26 cellular contexts compared by ENCODE assay signal in the genomic region with DNA sequence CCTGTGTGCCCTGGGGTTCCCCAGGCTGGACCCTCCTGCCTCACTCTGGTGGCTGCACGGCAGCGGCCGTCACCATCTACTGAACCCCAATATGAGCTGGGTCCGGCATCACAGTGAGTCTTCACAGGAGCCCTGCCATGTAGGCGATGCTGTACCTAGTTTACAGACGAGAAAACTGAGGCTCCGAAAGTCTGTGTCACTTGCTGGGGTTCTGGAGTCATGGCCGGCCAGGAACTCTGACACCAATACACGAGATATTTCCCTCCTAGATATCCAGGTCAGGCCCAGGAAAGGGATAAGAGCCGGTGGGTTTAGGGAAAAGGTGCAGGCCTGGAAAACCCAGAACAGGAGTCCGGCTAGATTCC.
"Had no signal": no experiment of that assay in that cellular context is flagged by ENCODE, and none has a peak within 500 bp of the region (broad histone marks: within the 10 kb centered on the region; RNA-seq: fewer than 3 reads in every experiment).

No MANE protein-coding gene starts in this region.

- H3K9me3 ChIP-seq: heart right ventricle, thoracic aorta had no signal

- FAIRE-seq: astrocyte, islet of Langerhans had no signal

- DNase-seq: activated CD4-positive, alpha-beta T cell treated with anti-CD3 and anti-CD28 coated beads for 48 hours; activated CD4-positive, alpha-beta T cell treated with anti-CD3 and anti-CD28 coated beads, Interleukin-2, amount 50 U/mL, for 48 hours; activated CD8-positive, alpha-beta memory T cell treated with anti-CD3 and anti-CD28 coated beads for 24 hours; activated gamma-delta T cell; activated naive CD4-positive, alpha-beta T cell treated with anti-CD3 and anti-CD28 coated beads, Interleukin-2, amount 50 U/mL, for 16 hours; amniotic stem cell; cortex of kidney; effector memory CD8-positive, alpha-beta T cell; erythroblast; foreskin keratinocyte; naive B cell; nephron progenitor cell; stimulated activated CD4-positive, alpha-beta T cell treated with anti-CD3 and anti-CD28 coated beads, Interleukin-15, amount 100 ng/mL, for 24 hours; stimulated activated CD4-positive, alpha-beta T cell treated with anti-CD3 and anti-CD28 coated beads, Interleukin-2, amount 100 ng/mL, for 24 hours; stimulated activated naive B cell treated with anti-CD40 and anti-IgM and Interleukin-4, amounts not matched to agents 10 μg/mL and 1 μg/mL and 100 μg/mL, for 72 hours; T-helper 17 cell; T1000; WERI-Rb-1 had no signal

- ATAC-seq: activated CD4-positive, CD25-positive, alpha-beta regulatory T cell treated with anti-CD3 and anti-CD28 coated beads, Interleukin-2, amount 50 U/mL, for 24 hours; effector memory CD8-positive, alpha-beta T cell; foreskin keratinocyte; heart right ventricle; SK-N-SH treated with all-trans-retinoic acid at 6 μM for 48 hours; stimulated activated naive B cell treated with anti-CD40 and anti-IgM and Interleukin-4, amounts not matched to agents 10 μg/mL and 1 μg/mL and 100 μg/mL, for 72 hours; T-helper 17 cell had no signal

- H3K4me3 ChIP-seq: heart right ventricle, thoracic aorta had no signal

- H3K27me3 ChIP-seq: brain microvascular endothelial cell, foreskin keratinocyte, heart right ventricle had no signal

- H3K36me3 ChIP-seq: brain microvascular endothelial cell, heart right ventricle, thoracic aorta, WERI-Rb-1 had no signal

- H3K27ac ChIP-seq: brain microvascular endothelial cell, foreskin keratinocyte, parathyroid adenoma, thoracic aorta, WERI-Rb-1 had no signal

- H3K4me1 ChIP-seq: foreskin keratinocyte, parathyroid adenoma had no signal
